Comparison of ENCODE assay signal across 8 cellular contexts in genomic region chr15:40594429-40594836, GRCh38. TPM values are rescaled to one million over a fixed set of nuclear protein-coding genes. Genes with fewer than 3 reads are reported as not detected.
DNase-seq lines count a peak whose midpoint lies in the region; ATAC-seq and TF ChIP-seq lines count a peak whose summit lies in the region.

No MANE protein-coding gene starts in this region.

- DNase-seq in DMS79 treated with DMSO at 0.1 percent for 48 hours (lab: John Stamatoyannopoulos, UW) = peak; percentile 18
- no peak for DNase-seq in DMS79 (lab: John Stamatoyannopoulos, UW)
- DNase-seq in breast epithelium (ENCODE audit: low spot score in 2 of 2) = peak in 1 of 2 donors; percentile 54
- DNase-seq in left colon = peak; percentile 65 to 76
- DNase-seq in testis = peak; percentile 68

- TF ChIP-seq POLR2A in breast epithelium (IDR thresholded peaks at IDR 0.05) = no peak
- no peak for TF ChIP-seq POLR2A in testis (IDR thresholded peaks at IDR 0.05)

- H3K4me3 ChIP-seq in OCI-LY1 (ENCODE audit: low read depth, low read length, poor library complexity, severe bottlenecking) (peak overlapping the region; percentile 80), breast epithelium (peak overlapping the region; percentile 51 to 70 (median 67)), testis (peak overlapping the region; percentile 57 to 71)

- ATAC-seq in GM19397 (IDR thresholded peaks at IDR 0.05; ENCODE audit: unreplicated experiment) (peak; percentile 47), HG03378 (IDR thresholded peaks at IDR 0.05; ENCODE audit: unreplicated experiment) (peak; percentile 28), left colon (peak; percentile 80)

- peaks cover 10% of the 10 kb centered on the region for H3F3A ChIP-seq in OCI-LY1 (ENCODE audit: insufficient read depth, low read length)

- H3K27ac ChIP-seq in OCI-LY1 (ENCODE audit: low read depth, low read length, poor library complexity, severe bottlenecking) (peak overlapping the region; percentile 92), breast epithelium (peak overlapping the region in 1 of 2 donors; percentile 87), testis (peak overlapping the region; percentile 77 to 95)

- H3K4me2 ChIP-seq in OCI-LY1 (ENCODE audit: low read length) = peak overlapping the region; percentile 99

- H4K20me1 ChIP-seq in OCI-LY1 (ENCODE audit: insufficient read depth, low read length) = no peaks in the 10 kb centered on the region

- intact Hi-C loops in breast epithelium (cut with DNase I; ENCODE audit: low total_unique reads) (no loop called here), left colon (cut with DNase I, micrococcal nuclease) (no loop called here), testis (cut with DNase I; ENCODE audit: low total_unique reads) (no loop called here)

- no peaks in the 10 kb centered on the region for H3K9me2 ChIP-seq in OCI-LY1 (ENCODE audit: low read depth, low read length)

- H3K36me3 ChIP-seq in OCI-LY1 (ENCODE audit: insufficient read depth, low read length) = peaks cover 5% of the 10 kb centered on the region; the same call in 1 of the 2 replicates
- no peaks in the 10 kb centered on the region for H3K36me3 ChIP-seq in breast epithelium
- no peaks in the 10 kb centered on the region for H3K36me3 ChIP-seq in testis (ENCODE audit: low read depth, missing control alignments)

- 0 to 1% methylated on average over 31 of the region's 31 CpGs for WGBS in testis, 2 donors

- peak overlapping the region; percentile 80 for H3K9ac ChIP-seq in OCI-LY1 (ENCODE audit: low read length)

- no peak overlapping the region for H2AFZ ChIP-seq in OCI-LY1 (ENCODE audit: low read length)

- H3K79me2 ChIP-seq in OCI-LY1 (ENCODE audit: insufficient read depth, low read length) = peaks cover 49% of the 10 kb centered on the region

- TF ChIP-seq CTCF in OCI-LY1 (IDR thresholded peaks at IDR 0.05; ENCODE audit: low read length) (no peak), breast epithelium (IDR thresholded peaks at IDR 0.05) (no peak), testis (IDR thresholded peaks at IDR 0.05) (peak in 1 of 3 experiments; percentile 9)

- no peaks in the 10 kb centered on the region for H3K27me3 ChIP-seq in OCI-LY1 (ENCODE audit: insufficient read depth, low read length)
- H3K27me3 ChIP-seq in breast epithelium = no peaks in the 10 kb centered on the region
- no peaks in the 10 kb centered on the region for H3K27me3 ChIP-seq in testis

- H3K9me3 ChIP-seq in OCI-LY1 (ENCODE audit: low read length) (no peaks in the 10 kb centered on the region), breast epithelium (no peaks in the 10 kb centered on the region), testis (no peaks in the 10 kb centered on the region)

- H3K4me1 ChIP-seq in OCI-LY1 (ENCODE audit: insufficient read depth, low read length, severe bottlenecking) (peaks cover 47% of the 10 kb centered on the region), breast epithelium (peaks cover 0 to 6% of the 10 kb centered on the region in 2 donors), testis (peaks cover 4% of the 10 kb centered on the region)

RNA-seq across cellular contexts. Expression of gene KNL1, which starts 0.4 kb away (rescaled TPM):
- total RNA-seq in breast epithelium (1 to 10 TPM in 2 of 3 donors, under 1 TPM in 1; 0.66 to 1.8 (median 1.3) TPM), left colon (1 to 10 TPM; 2.4 to 8.0 TPM), testis (10 to 100 TPM; 50.9 to 66.0 TPM)
- polyA plus RNA-seq in testis (ENCODE audit: insufficient read depth, low read depth, low replicate concordance) = 28.7 TPM

RNA-seq across cellular contexts. Expression of gene RPUSD2, which starts 25.3 kb away (rescaled TPM):
- 10 to 100 TPM in 1 of 3 donors, 1 to 10 TPM in 2; 5.8 to 12.5 (median 7.2) TPM for total RNA-seq in breast epithelium
- 1 to 10 TPM; 9.0 to 9.9 TPM for total RNA-seq in left colon
- total RNA-seq in testis = 10 to 100 TPM; 12.3 to 14.9 TPM
- polyA plus RNA-seq in testis (ENCODE audit: insufficient read depth, low read depth, low replicate concordance) = 9.0 TPM

RNA-seq across cellular contexts. Expression of gene CCDC32, which starts 29.6 kb away (rescaled TPM):
- 10 to 100 TPM; 35.0 to 42.3 (median 36.4) TPM for total RNA-seq in breast epithelium
- total RNA-seq in left colon = 10 to 100 TPM; 22.6 to 25.0 TPM
- total RNA-seq in testis = 10 to 100 TPM; 13.9 to 19.4 TPM
- 18.3 TPM for polyA plus RNA-seq in testis (ENCODE audit: insufficient read depth, low read depth, low replicate concordance)

Comparison
In these comparisons a context has a peak if more than half of its experiments do, and no peak if none do; other contexts are left out.
1. ATAC-seq: peak in every context shown above with its lines; median percentile 80 in left colon; 47 in GM19397; 28 in HG03378.
2. RNA of gene KNL1, which starts 0.4 kb away (total RNA-seq): 50.9 to 66.0 TPM in testis; 2.4 to 8.0 TPM in left colon and 0.66 to 1.8 TPM in breast epithelium; every median in the first group is over 4 times any median in the second.
3. Peak in every context shown above with its lines, with median percentiles within 50 percentile points of each other: H3K4me3 ChIP-seq.